ENCODE assay signal across 32 cellular contexts in genomic region chr21:40016234-40016633, GRCh38.
"Had no signal": no experiment of that assay in that cellular context is flagged by ENCODE, and none has a peak within 500 bp of the region (broad histone marks: within the 10 kb centered on the region; RNA-seq: fewer than 3 reads in every experiment).

No MANE protein-coding gene starts in this region.

- H3K27me3 Mint-ChIP-seq: activated B cell treated with CpG ODN at 0.5 μM for 24 hours; activated CD4-positive, alpha-beta memory T cell treated with anti-CD3 and anti-CD28 coated beads for 36 hours; activated CD4-positive, alpha-beta T cell treated with anti-CD3 and anti-CD28 coated beads, Interleukin-2, amount 10 ng/mL, durations not matched to agents 24 days and 14 days; activated CD8-positive, alpha-beta T cell treated with anti-CD3 and anti-CD28 coated beads for 36 hours; activated T-helper 17 cell treated with anti-CD3 and anti-CD28 coated beads, Interleukin-2, amount 50 U/mL, for 72 hours; central memory CD8-positive, alpha-beta T cell; T-helper 17 cell had no signal

- H3K4me3 Mint-ChIP-seq: activated B cell treated with CpG ODN at 0.5 μM for 24 hours; activated CD4-positive, alpha-beta memory T cell treated with anti-CD3 and anti-CD28 coated beads for 36 hours; activated CD4-positive, alpha-beta T cell treated with anti-CD3 and anti-CD28 coated beads, Interleukin-2, amount 10 ng/mL, durations not matched to agents 24 days and 14 days; activated CD8-positive, alpha-beta T cell treated with anti-CD3 and anti-CD28 coated beads for 36 hours; activated naive CD4-positive, alpha-beta T cell treated with anti-CD3 and anti-CD28 coated beads for 36 hours; activated naive CD8-positive, alpha-beta T cell treated with anti-CD3 and anti-CD28 coated beads for 36 hours; activated T-cell treated with anti-CD3 and anti-CD28 coated beads, Interleukin-2, amount 50 U/mL, for 4 hours; activated T-cell treated with anti-CD3 and anti-CD28 coated beads, Interleukin-2, amount 50 U/mL, for 72 hours; activated T-helper 1 cell treated with anti-CD3 and anti-CD28 coated beads, Interleukin-12 subunit alpha, Interleukin-12 subunit beta, Interleukin-2, Interleukin-4 antibody, amounts not matched to agents 30 ng/mL and 10 ng/mL and 1 ng/mL, durations not matched to agents 14 hours and 24 hours and 36 hours; activated T-helper 17 cell treated with anti-CD3 and anti-CD28 coated beads, Interleukin-2, amount 50 U/mL, for 72 hours; central memory CD8-positive, alpha-beta T cell; T-helper 17 cell had no signal

- H3K4me1 Mint-ChIP-seq: activated B cell treated with CpG ODN at 0.5 μM for 24 hours; activated CD4-positive, alpha-beta T cell treated with anti-CD3 and anti-CD28 coated beads, Interleukin-2, amount 10 ng/mL, durations not matched to agents 24 days and 14 days; activated naive CD8-positive, alpha-beta T cell treated with anti-CD3 and anti-CD28 coated beads for 36 hours; activated T-helper 17 cell treated with anti-CD3 and anti-CD28 coated beads, Interleukin-2, amount 50 U/mL, for 72 hours; central memory CD8-positive, alpha-beta T cell; T-helper 17 cell had no signal

- H3K36me3 Mint-ChIP-seq: activated CD4-positive, alpha-beta memory T cell treated with anti-CD3 and anti-CD28 coated beads for 36 hours; activated naive CD8-positive, alpha-beta T cell treated with anti-CD3 and anti-CD28 coated beads for 36 hours had no signal

- H3K27ac Mint-ChIP-seq: activated B cell treated with CpG ODN at 0.5 μM for 24 hours; activated CD4-positive, alpha-beta memory T cell treated with anti-CD3 and anti-CD28 coated beads for 36 hours; activated CD4-positive, alpha-beta T cell treated with anti-CD3 and anti-CD28 coated beads, Interleukin-2, amount 10 ng/mL, durations not matched to agents 24 days and 14 days; activated CD8-positive, alpha-beta T cell treated with anti-CD3 and anti-CD28 coated beads for 36 hours; activated naive CD4-positive, alpha-beta T cell treated with anti-CD3 and anti-CD28 coated beads for 36 hours; activated naive CD4-positive, alpha-beta T cell treated with anti-CD3 and anti-CD28 coated beads, Interleukin-2, amount 50 U/mL, for 72 hours; activated naive CD8-positive, alpha-beta T cell treated with anti-CD3 and anti-CD28 coated beads for 36 hours; activated T-cell treated with anti-CD3 and anti-CD28 coated beads, Interleukin-2, amount 50 U/mL, for 72 hours; activated T-helper 1 cell treated with anti-CD3 and anti-CD28 coated beads, Interleukin-12 subunit alpha, Interleukin-12 subunit beta, Interleukin-2, Interleukin-4 antibody, amounts not matched to agents 30 ng/mL and 10 ng/mL and 1 ng/mL, durations not matched to agents 14 hours and 24 hours and 36 hours; activated T-helper 17 cell treated with anti-CD3 and anti-CD28 coated beads, Interleukin-2, amount 50 U/mL, for 72 hours; T-helper 17 cell had no signal

- DNase-seq: activated B cell treated with CpG ODN at 0.5 μM for 24 hours; activated CD4-positive, alpha-beta memory T cell treated with anti-CD3 and anti-CD28 coated beads for 36 hours; activated CD4-positive, alpha-beta T cell treated with anti-CD3 and anti-CD28 coated beads for 4 hours; activated CD4-positive, alpha-beta T cell treated with anti-CD3 and anti-CD28 coated beads, Interleukin-2, amount 10 ng/mL, durations not matched to agents 24 days and 14 days; activated CD4-positive, alpha-beta T cell treated with anti-CD3 and anti-CD28 coated beads, Interleukin-2, amount 50 U/mL, for 1 hour; activated CD4-positive, alpha-beta T cell treated with anti-CD3 and anti-CD28 coated beads, Interleukin-2, amount 50 U/mL, for 4 hours; activated CD4-positive, CD25-positive, alpha-beta regulatory T cell treated with anti-CD3 and anti-CD28 coated beads, Interleukin-2, amount 50 U/mL, for 72 hours; activated CD8-positive, alpha-beta memory T cell treated with anti-CD3 and anti-CD28 coated beads, Interleukin-2, amount 50 U/mL, for 4 hours; activated CD8-positive, alpha-beta T cell treated with anti-CD3 and anti-CD28 coated beads for 36 hours; activated effector memory CD4-positive, alpha-beta T cell treated with anti-CD3 and anti-CD28 coated beads, Interleukin-2, amount 50 U/mL, for 16 hours; activated gamma-delta T cell treated with Interleukin-2 at 50 U/mL for 16 hours; activated naive CD4-positive, alpha-beta T cell; activated naive CD4-positive, alpha-beta T cell treated with anti-CD3 and anti-CD28 coated beads for 36 hours; activated naive CD4-positive, alpha-beta T cell treated with anti-CD3 and anti-CD28 coated beads, Interleukin-2, amount 50 U/mL, for 16 hours; activated naive CD8-positive, alpha-beta T cell treated with anti-CD3 and anti-CD28 coated beads for 36 hours; activated T-cell treated with anti-CD3 and anti-CD28 coated beads for 4 hours; activated T-cell treated with anti-CD3 and anti-CD28 coated beads, Interleukin-2, amount 50 U/mL, for 1 hour; activated T-cell treated with anti-CD3 and anti-CD28 coated beads, Interleukin-2, amount 50 U/mL, for 4 hours; activated T-cell treated with anti-CD3 and anti-CD28 coated beads, Interleukin-2, amount 50 U/mL, for 72 hours; amniotic stem cell; aorta; body of pancreas; brain microvascular endothelial cell; cerebellar nuclear complex; T-helper 17 cell had no signal

- H3K4me3 ChIP-seq: adrenal gland, body of pancreas, breast epithelium had no signal

- ATAC-seq: activated CD8-positive, alpha-beta T cell treated with anti-CD3 and anti-CD28 coated beads for 36 hours; activated naive CD4-positive, alpha-beta T cell treated with anti-CD3 and anti-CD28 coated beads, Interleukin-2, amount 50 U/mL, for 72 hours; activated T-cell treated with anti-CD3 and anti-CD28 coated beads, Interleukin-2, amount 50 U/mL, for 4 hours; activated T-cell treated with anti-CD3 and anti-CD28 coated beads, Interleukin-2, amount 50 U/mL, for 72 hours; activated T-helper 17 cell treated with anti-CD3 and anti-CD28 coated beads, Interleukin-2, amount 50 U/mL, for 72 hours; body of pancreas; T-helper 17 cell had no signal

- H3K27me3 ChIP-seq: adrenal gland, body of pancreas, brain microvascular endothelial cell, breast epithelium had no signal

- H3K27ac ChIP-seq: adrenal gland, body of pancreas, brain microvascular endothelial cell, breast epithelium, VCaP had no signal

- H3K4me1 ChIP-seq: adrenal gland, body of pancreas, breast epithelium had no signal

- H3K9me3 ChIP-seq: adrenal gland, body of pancreas, breast epithelium had no signal

- H3K36me3 ChIP-seq: adrenal gland, brain microvascular endothelial cell, breast epithelium had no signal
